In the genomic region with DNA sequence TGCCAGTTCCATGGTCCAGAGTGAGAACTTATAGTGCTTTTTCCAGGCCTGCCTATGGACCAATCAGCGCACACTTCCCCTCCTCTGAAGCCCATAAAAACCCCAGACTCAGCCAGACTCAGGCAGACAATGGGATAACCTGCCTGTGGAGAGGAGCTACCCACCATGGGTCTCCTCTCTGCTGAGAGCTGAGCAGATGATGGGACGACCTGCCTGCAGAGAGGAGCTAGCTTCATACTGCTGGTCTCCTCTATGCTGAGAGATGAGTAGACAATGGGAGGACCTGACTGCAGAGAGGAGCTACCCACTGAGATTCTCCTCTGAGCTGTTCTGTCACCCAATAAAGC, we compare ENCODE assay signal across 25 cellular contexts.
"Had no signal": no experiment of that assay in that cellular context is flagged by ENCODE, and none has a peak within 500 bp of the region (broad histone marks: within the 10 kb centered on the region; RNA-seq: fewer than 3 reads in every experiment).

No MANE protein-coding gene starts in this region.

- H3K27me3 ChIP-seq: adrenal gland, body of pancreas, colonic mucosa had no signal

- H3K36me3 ChIP-seq: adrenal gland, colonic mucosa, WERI-Rb-1 had no signal

- H3K4me1 ChIP-seq: adrenal gland, body of pancreas, colonic mucosa had no signal

- ATAC-seq: activated CD4-positive, CD25-positive, alpha-beta regulatory T cell treated with anti-CD3 and anti-CD28 coated beads, Interleukin-2, amount 50 U/mL, for 24 hours; activated CD8-positive, alpha-beta T cell treated with anti-CD3 and anti-CD28 coated beads for 36 hours; activated naive CD8-positive, alpha-beta T cell treated with anti-CD3 and anti-CD28 coated beads, Interleukin-2, amount 50 U/mL, for 24 hours; activated T-cell treated with anti-CD3 and anti-CD28 coated beads, Interleukin-2, amount 50 U/mL, for 4 hours; body of pancreas; T-helper 17 cell had no signal

- H3K9me3 ChIP-seq: adrenal gland, body of pancreas, colonic mucosa had no signal

- H3K4me3 ChIP-seq: adrenal gland, body of pancreas, colonic mucosa had no signal

- DNase-seq: activated B cell treated with CpG ODN at 0.5 μM for 24 hours; activated CD4-positive, alpha-beta T cell treated with anti-CD3 and anti-CD28 coated beads for 48 hours; activated CD4-positive, alpha-beta T cell treated with anti-CD3 and anti-CD28 coated beads, Interleukin-2, amount 50 U/mL, for 1 hour; activated CD4-positive, alpha-beta T cell treated with anti-CD3 and anti-CD28 coated beads, Interleukin-2, amount 50 U/mL, for 48 hours; activated CD8-positive, alpha-beta memory T cell treated with anti-CD3 and anti-CD28 coated beads for 24 hours; activated CD8-positive, alpha-beta T cell treated with anti-CD3 and anti-CD28 coated beads for 36 hours; activated effector memory CD4-positive, alpha-beta T cell treated with anti-CD3 and anti-CD28 coated beads, Interleukin-2, amount 50 U/mL, for 16 hours; activated naive CD4-positive, alpha-beta T cell treated with anti-CD3 and anti-CD28 coated beads for 36 hours; activated naive CD8-positive, alpha-beta T cell treated with anti-CD3 and anti-CD28 coated beads for 36 hours; activated naive CD8-positive, alpha-beta T cell treated with anti-CD3 and anti-CD28 coated beads, Interleukin-2, amount 50 U/mL, for 24 hours; activated T-cell treated with anti-CD3 and anti-CD28 coated beads, Interleukin-2, amount 50 U/mL, for 4 hours; adrenal gland; aorta; body of pancreas; central memory CD4-positive, alpha-beta T cell; cerebellar nuclear complex; colonic mucosa; effector memory CD4-positive, alpha-beta T cell; endodermal cell; foreskin fibroblast; T-helper 17 cell; T1000; WERI-Rb-1 had no signal

- H3K27ac ChIP-seq: adrenal gland, body of pancreas, colonic mucosa, WERI-Rb-1 had no signal

- FAIRE-seq: frontal cortex had no signal
